In genomic region chr7:5822422-5822741, GRCh38 we compare ENCODE assay signal across 9 cellular contexts. TPM values are rescaled to one million over a fixed set of nuclear protein-coding genes. Genes with fewer than 3 reads are reported as not detected.
DNase-seq lines count a peak whose midpoint lies in the region; ATAC-seq and TF ChIP-seq lines count a peak whose summit lies in the region.
"Not testable (repeated sequence)": the region's sequence is repeated elsewhere in the genome, so short reads cannot be mapped to it uniquely, and the experiment has no call there.
"Had no signal": no experiment of that assay in that cellular context is flagged by ENCODE, and none has a peak within 500 bp of the region (broad histone marks: within the 10 kb centered on the region; RNA-seq: fewer than 3 reads in every experiment).

No MANE protein-coding gene starts in this region.

- peak in 1 of 2 donors; percentile 2 for ATAC-seq in activated naive CD4-positive, alpha-beta T cell treated with anti-CD3 and anti-CD28 coated beads, Interleukin-2, amount 50 U/mL, for 72 hours
- not testable (repeated sequence) for ATAC-seq in stimulated activated memory B cell treated with anti-CD40 and anti-IgM and Interleukin-4, amounts not matched to agents 10 μg/mL and 1 μg/mL and 100 μg/mL, for 72 hours

- TF ChIP-seq CTCF in AG10803 (conservative IDR thresholded peaks at IDR 0.05; ENCODE audit: low read length); HFF-Myc (IDR thresholded peaks at IDR 0.05; ENCODE audit: low read depth, low read length, missing control alignments); nephron (IDR thresholded peaks at IDR 0.05; ENCODE audit: unreplicated experiment in 3 of 3): not testable (repeated sequence)

- not testable (repeated sequence) for H3K4me1 Mint-ChIP-seq in nephron
- H3K4me1 Mint-ChIP-seq in stimulated activated memory B cell treated with anti-CD40 and anti-IgM and Interleukin-4, amounts not matched to agents 10 μg/mL and 1 μg/mL and 100 μg/mL, for 72 hours: peaks cover 23% of the 10 kb centered on the region

- not testable (repeated sequence) for H3K9ac ChIP-seq in iPS-15b (ENCODE audit: low read depth, low read length)

- H3K36me3 Mint-ChIP-seq in activated naive CD4-positive, alpha-beta T cell treated with anti-CD3 and anti-CD28 coated beads, Interleukin-2, amount 50 U/mL, for 72 hours; nephron (ENCODE audit: low read depth); stimulated activated memory B cell treated with anti-CD40 and anti-IgM and Interleukin-4, amounts not matched to agents 10 μg/mL and 1 μg/mL and 100 μg/mL, for 72 hours: not testable (repeated sequence)

- peak overlapping the region; percentile 86 to 87 (median 87) for H3K4me3 Mint-ChIP-seq in nephron
- peak overlapping the region; percentile 87 for H3K4me3 Mint-ChIP-seq in stimulated activated memory B cell treated with anti-CD40 and anti-IgM and Interleukin-4, amounts not matched to agents 10 μg/mL and 1 μg/mL and 100 μg/mL, for 72 hours

- peak overlapping the region; percentile 7; the same call in 1 of the 2 replicates for H3K27ac ChIP-seq in SJCRH30
- H3K27ac ChIP-seq in effector memory CD4-positive, alpha-beta T cell (ENCODE audit: insufficient read depth, low read length, poor library complexity, severe bottlenecking): peak overlapping the region; percentile 90

- H3K27ac Mint-ChIP-seq in activated naive CD4-positive, alpha-beta T cell treated with anti-CD3 and anti-CD28 coated beads, Interleukin-2, amount 50 U/mL, for 72 hours: peak overlapping the region; percentile 77 to 86
- peak overlapping the region; percentile 31 to 81 (median 80) for H3K27ac Mint-ChIP-seq in nephron
- H3K27ac Mint-ChIP-seq in stimulated activated memory B cell treated with anti-CD40 and anti-IgM and Interleukin-4, amounts not matched to agents 10 μg/mL and 1 μg/mL and 100 μg/mL, for 72 hours: peak overlapping the region; percentile 89

- H3K9me3 Mint-ChIP-seq in activated naive CD4-positive, alpha-beta T cell treated with anti-CD3 and anti-CD28 coated beads, Interleukin-2, amount 50 U/mL, for 72 hours; nephron; stimulated activated memory B cell treated with anti-CD40 and anti-IgM and Interleukin-4, amounts not matched to agents 10 μg/mL and 1 μg/mL and 100 μg/mL, for 72 hours: not testable (repeated sequence)

- H3K27me3 Mint-ChIP-seq in nephron (ENCODE audit: low read depth); stimulated activated memory B cell treated with anti-CD40 and anti-IgM and Interleukin-4, amounts not matched to agents 10 μg/mL and 1 μg/mL and 100 μg/mL, for 72 hours: not testable (repeated sequence)

- H3K9me3 ChIP-seq in SJCRH30 (replicated peaks); effector memory CD4-positive, alpha-beta T cell (ENCODE audit: control insufficient read depth, low read length); iPS-15b (ENCODE audit: control insufficient read depth, insufficient read depth, low read length): not testable (repeated sequence)

- peaks cover 15% of the 10 kb centered on the region; the same call in 1 of the 2 replicates for H3K27me3 ChIP-seq in SJCRH30
- not testable (repeated sequence) for H3K27me3 ChIP-seq in effector memory CD4-positive, alpha-beta T cell (replicated peaks; ENCODE audit: control insufficient read depth, insufficient read depth, low read length, poor library complexity, severe bottlenecking); iPS-15b (ENCODE audit: control insufficient read depth, insufficient read depth, low read length)

- H3K4me3 ChIP-seq in AG10803 (ENCODE audit: low read length): peak overlapping the region; percentile 69
- peak overlapping the region; percentile 64 for H3K4me3 ChIP-seq in HFF-Myc (replicated peaks; ENCODE audit: low read depth, low read length)
- H3K4me3 ChIP-seq in SJCRH30: peak overlapping the region; percentile 57
- H3K4me3 ChIP-seq in effector memory CD4-positive, alpha-beta T cell (ENCODE audit: insufficient read depth, low read depth, low read length, poor library complexity, severe bottlenecking): peak overlapping the region; percentile 81
- H3K4me3 ChIP-seq in iPS-15b (ENCODE audit: low read depth, low read length): peak overlapping the region; percentile 78

- H3K36me3 ChIP-seq in SJCRH30; effector memory CD4-positive, alpha-beta T cell (ENCODE audit: control insufficient read depth, insufficient read depth, low read length); iPS-15b (ENCODE audit: control insufficient read depth, insufficient read depth, low read length): not testable (repeated sequence)

- not testable (repeated sequence) for DNase-seq in AG10803 (ENCODE audit: low read depth); HFF-Myc (ENCODE audit: extremely low read depth, low read depth); SJCRH30; activated naive CD4-positive, alpha-beta T cell treated with anti-CD3 and anti-CD28 coated beads, Interleukin-2, amount 50 U/mL, for 72 hours (ENCODE audit: low spot score in 2 of 2); effector memory CD4-positive, alpha-beta T cell

- not testable (repeated sequence) for H3K4me1 ChIP-seq in SJCRH30; iPS-15b (ENCODE audit: control insufficient read depth, insufficient read depth, low read length)
- H3K4me1 ChIP-seq in effector memory CD4-positive, alpha-beta T cell (ENCODE audit: control insufficient read depth, insufficient read depth, low read length, poor library complexity, severe bottlenecking): peaks cover 16% of the 10 kb centered on the region

RNA-seq across cellular contexts. Expression of gene RNF216, which starts 40.9 kb away (rescaled TPM):
- total RNA-seq in SJCRH30 (2014; rRNA removed; shearing (Covaris generic)): 44.3 and 47.4 TPM in 2 replicates
- total RNA-seq in activated naive CD4-positive, alpha-beta T cell treated with anti-CD3 and anti-CD28 coated beads, Interleukin-2, amount 50 U/mL, for 72 hours: 10 to 100 TPM; 42.1 to 43.8 TPM

RNA-seq across cellular contexts. Expression of gene OCM, which starts 58.2 kb away (rescaled TPM):
- not detected in 2 replicates for total RNA-seq in SJCRH30 (2014; rRNA removed; shearing (Covaris generic))
- total RNA-seq in activated naive CD4-positive, alpha-beta T cell treated with anti-CD3 and anti-CD28 coated beads, Interleukin-2, amount 50 U/mL, for 72 hours: not detected
- total RNA-seq: pulmonary artery endothelial cell had no signal
